Comparison of ENCODE assay signal across 16 cellular contexts in the genomic region with DNA sequence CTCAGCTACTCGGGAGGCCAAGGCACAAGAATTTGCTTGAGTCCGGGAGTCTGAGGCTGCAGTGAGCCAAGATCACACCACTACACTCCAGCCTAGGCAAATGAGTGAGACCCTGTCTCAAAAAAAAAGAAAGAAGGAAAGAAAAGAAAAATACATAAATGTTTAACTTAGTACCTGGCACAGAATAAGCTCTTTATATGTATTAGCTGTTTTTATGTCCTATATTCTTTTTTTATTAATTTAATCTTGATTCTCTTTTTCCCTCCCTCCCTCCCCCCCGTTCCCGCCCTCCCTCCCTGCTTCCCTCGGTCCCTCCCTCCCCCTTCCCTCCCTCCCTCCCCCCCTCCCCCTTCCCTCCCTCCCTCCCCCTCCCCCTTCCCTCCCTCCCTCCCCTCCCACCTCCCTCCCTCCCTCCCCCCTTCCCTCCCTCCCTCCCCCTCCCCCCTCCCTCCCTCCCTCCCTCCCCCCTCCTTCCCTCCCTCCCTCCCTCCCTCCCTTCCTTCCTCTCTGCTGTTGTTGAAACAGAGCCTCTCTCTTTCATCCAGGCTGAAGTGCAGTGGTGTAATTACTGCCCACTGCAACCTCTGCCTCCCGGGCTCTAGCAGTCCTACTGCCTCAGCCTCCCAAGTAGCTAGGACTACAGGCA.
A peak's percentile ranks its signal among the peaks of the same experiment; 100 is the strongest.
DNase-seq lines count a peak whose midpoint lies in the region; ATAC-seq and TF ChIP-seq lines count a peak whose summit lies in the region.
"Had no signal": no experiment of that assay in that cellular context is flagged by ENCODE, and none has a peak within 500 bp of the region (broad histone marks: within the 10 kb centered on the region; RNA-seq: fewer than 3 reads in every experiment).

No MANE protein-coding gene starts in this region.

- H3K27me3 ChIP-seq in BLaER1 treated with 17β-estradiol and CSF1 and Interleukin-3, amounts not matched to agents 10 nM and 100 nM, result no peaks in the 10 kb centered on the region; a peak in 1 of 22 replicates
- no peaks in the 10 kb centered on the region for H3K27me3 ChIP-seq in stomach

- TF ChIP-seq CTCF in activated CD8-positive, alpha-beta T cell treated with anti-CD3 and anti-CD28 coated beads for 36 hours (IDR thresholded peaks at IDR 0.05), result no peak
- TF ChIP-seq CTCF in stomach (IDR thresholded peaks at IDR 0.05), result no peak

- H3K36me3 ChIP-seq in BLaER1 treated with 17β-estradiol and CSF1 and Interleukin-3, amounts not matched to agents 10 nM and 100 nM, result peaks cover 0 to 39% (median 12%) of the 10 kb centered on the region in 11 experiments; a peak in 12 of 22 replicates
- no peaks in the 10 kb centered on the region for H3K36me3 ChIP-seq in stomach

- WGBS in stomach, 5 donors, result 64 to 99% (median 71%) methylated on average over 3 to 6 of the region's 6 CpGs

- ATAC-seq in activated CD8-positive, alpha-beta T cell treated with anti-CD3 and anti-CD28 coated beads for 36 hours, result no peak
- no peak for ATAC-seq in activated CD8-positive, alpha-beta T cell treated with anti-CD3 and anti-CD28 coated beads, Interleukin-2, amount 10 ng/mL, durations not matched to agents 7 days and 5 days

- peak overlapping the region; percentile 73 for H3K27ac Mint-ChIP-seq in activated CD8-positive, alpha-beta T cell treated with anti-CD3 and anti-CD28 coated beads for 36 hours
- no peak overlapping the region for H3K27ac Mint-ChIP-seq in activated CD8-positive, alpha-beta T cell treated with anti-CD3 and anti-CD28 coated beads, Interleukin-2, amount 10 ng/mL, durations not matched to agents 7 days and 5 days
- H3K27ac Mint-ChIP-seq in dendritic cell treated with granulocyte-macrophage colony-stimulating factor and Interleukin-4, amounts not matched to agents 40 ng/mL and 50 ng/mL, for 4 days, result peak overlapping the region; percentile 43
- H3K27ac Mint-ChIP-seq: CD4-positive, alpha-beta T cell; H9 had no signal

- no peak overlapping the region for H3K4me3 Mint-ChIP-seq in activated CD8-positive, alpha-beta T cell treated with anti-CD3 and anti-CD28 coated beads for 36 hours
- H3K4me3 Mint-ChIP-seq in activated CD8-positive, alpha-beta T cell treated with anti-CD3 and anti-CD28 coated beads, Interleukin-2, amount 10 ng/mL, durations not matched to agents 7 days and 5 days, result no peak overlapping the region
- H3K4me3 Mint-ChIP-seq in dendritic cell treated with granulocyte-macrophage colony-stimulating factor and Interleukin-4, amounts not matched to agents 40 ng/mL and 50 ng/mL, for 4 days, result no peak overlapping the region
- H3K4me3 Mint-ChIP-seq: CD4-positive, alpha-beta T cell; H9 had no signal

- peak overlapping the region in 9 of 11 experiments; percentile 1 to 93 (median 80); a peak in 15 of 22 replicates for H3K4me2 ChIP-seq in BLaER1 treated with 17β-estradiol and CSF1 and Interleukin-3, amounts not matched to agents 10 nM and 100 nM

- no peak for TF ChIP-seq EP300 in stomach (IDR thresholded peaks at IDR 0.05)

- CTCF ChIA-PET in activated CD8-positive, alpha-beta T cell treated with anti-CD3 and anti-CD28 coated beads for 36 hours (lab: Charles Lee), result no interaction called here
- CTCF ChIA-PET in activated CD8-positive, alpha-beta T cell treated with anti-CD3 and anti-CD28 coated beads, Interleukin-2, amount 10 ng/mL, durations not matched to agents 7 days and 5 days (lab: Charles Lee), result interaction anchor here (1.0 to 2.8 kb wide), 2 partner anchors 9 to 15 kb away, joined by 3 to 13 read pairs; no protein-coding TSS in a partner anchor

- POLR2A ChIA-PET in activated CD8-positive, alpha-beta T cell treated with anti-CD3 and anti-CD28 coated beads for 36 hours (lab: Charles Lee), result interaction anchor here (0.7 kb wide), 1 partner anchor 188 kb away, joined by 3 read pairs; no protein-coding TSS in a partner anchor
- POLR2A ChIA-PET in activated CD8-positive, alpha-beta T cell treated with anti-CD3 and anti-CD28 coated beads, Interleukin-2, amount 10 ng/mL, durations not matched to agents 7 days and 5 days (lab: Charles Lee), result no interaction called here

- peaks cover 0 to 17% (median 0%) of the 10 kb centered on the region in 11 experiments; a peak in 4 of 22 replicates for H3K9me3 ChIP-seq in BLaER1 treated with 17β-estradiol and CSF1 and Interleukin-3, amounts not matched to agents 10 nM and 100 nM (replicated peaks in 1 of 11)
- H3K9me3 ChIP-seq in stomach, result no peaks in the 10 kb centered on the region

- intact Hi-C loops in activated CD8-positive, alpha-beta T cell treated with anti-CD3 and anti-CD28 coated beads for 36 hours (cut with micrococcal nuclease), result no loop called here
- intact Hi-C loops in dendritic cell treated with granulocyte-macrophage colony-stimulating factor and Interleukin-4, amounts not matched to agents 40 ng/mL and 50 ng/mL, for 4 days (cut with micrococcal nuclease), result no loop called here
- intact Hi-C loops in stomach (cut with DNase I; ENCODE audit: low total_unique reads), result no loop called here

- no peaks in the 10 kb centered on the region for H3K27me3 Mint-ChIP-seq in activated CD8-positive, alpha-beta T cell treated with anti-CD3 and anti-CD28 coated beads for 36 hours
- no peaks in the 10 kb centered on the region for H3K27me3 Mint-ChIP-seq in activated CD8-positive, alpha-beta T cell treated with anti-CD3 and anti-CD28 coated beads, Interleukin-2, amount 10 ng/mL, durations not matched to agents 7 days and 5 days (ENCODE audit: low read depth)
- no peaks in the 10 kb centered on the region for H3K27me3 Mint-ChIP-seq in dendritic cell treated with granulocyte-macrophage colony-stimulating factor and Interleukin-4, amounts not matched to agents 40 ng/mL and 50 ng/mL, for 4 days
- H3K27me3 Mint-ChIP-seq: CD4-positive, alpha-beta T cell had no signal

- DNase-seq in activated CD8-positive, alpha-beta T cell treated with anti-CD3 and anti-CD28 coated beads for 36 hours, result no peak
- DNase-seq in activated CD8-positive, alpha-beta T cell treated with anti-CD3 and anti-CD28 coated beads, Interleukin-2, amount 10 ng/mL, durations not matched to agents 7 days and 5 days, result no peak
- DNase-seq in NCI-H69 (lab: John Stamatoyannopoulos, UW) (peak; percentile 70), stomach (no peak), DMS114 treated with DMSO at 0.1 percent for 48 hours (lab: John Stamatoyannopoulos, UW; ENCODE audit: unreplicated experiment) (no peak), COLO668 (lab: John Stamatoyannopoulos, UW; ENCODE audit: unreplicated experiment) (no peak)
- DNase-seq: CD4-positive, alpha-beta T cell; H9; MV-4-11; NCI-H1436 treated with DMSO at 0.1 percent for 48 hours; NCI-H2081; NCI-H345; NCI-H774; SHP77 had no signal

- no peaks in the 10 kb centered on the region for H4K20me1 ChIP-seq in BLaER1 treated with 17β-estradiol and CSF1 and Interleukin-3, amounts not matched to agents 10 nM and 100 nM

- peak overlapping the region in 10 of 11 experiments; percentile 27 to 98 (median 90); a peak in 18 of 22 replicates for H3K27ac ChIP-seq in BLaER1 treated with 17β-estradiol and CSF1 and Interleukin-3, amounts not matched to agents 10 nM and 100 nM
- H3K27ac ChIP-seq in stomach, result no peak overlapping the region

- peaks cover 2% of the 10 kb centered on the region for H3K9me3 Mint-ChIP-seq in activated CD8-positive, alpha-beta T cell treated with anti-CD3 and anti-CD28 coated beads for 36 hours
- no peaks in the 10 kb centered on the region for H3K9me3 Mint-ChIP-seq in activated CD8-positive, alpha-beta T cell treated with anti-CD3 and anti-CD28 coated beads, Interleukin-2, amount 10 ng/mL, durations not matched to agents 7 days and 5 days (ENCODE audit: insufficient read depth)
- H3K9me3 Mint-ChIP-seq in dendritic cell treated with granulocyte-macrophage colony-stimulating factor and Interleukin-4, amounts not matched to agents 40 ng/mL and 50 ng/mL, for 4 days, result no peaks in the 10 kb centered on the region
- H3K9me3 Mint-ChIP-seq: CD4-positive, alpha-beta T cell; H9 had no signal

- peaks cover 43 to 95% (median 72%) of the 10 kb centered on the region in 10 experiments for H3K4me1 ChIP-seq in BLaER1 treated with 17β-estradiol and CSF1 and Interleukin-3, amounts not matched to agents 10 nM and 100 nM
- peaks cover 0 to 21% (median 7%) of the 10 kb centered on the region in 4 donors for H3K4me1 ChIP-seq in stomach

- peak overlapping the region in 7 of 11 experiments; percentile 55 to 88 (median 79); a peak in 14 of 22 replicates for H3K9ac ChIP-seq in BLaER1 treated with 17β-estradiol and CSF1 and Interleukin-3, amounts not matched to agents 10 nM and 100 nM

- peaks cover 51% of the 10 kb centered on the region for H3K4me1 Mint-ChIP-seq in activated CD8-positive, alpha-beta T cell treated with anti-CD3 and anti-CD28 coated beads for 36 hours (ENCODE audit: low read depth)
- H3K4me1 Mint-ChIP-seq in activated CD8-positive, alpha-beta T cell treated with anti-CD3 and anti-CD28 coated beads, Interleukin-2, amount 10 ng/mL, durations not matched to agents 7 days and 5 days (ENCODE audit: low read depth), result peaks cover 22% of the 10 kb centered on the region
- H3K4me1 Mint-ChIP-seq in dendritic cell treated with granulocyte-macrophage colony-stimulating factor and Interleukin-4, amounts not matched to agents 40 ng/mL and 50 ng/mL, for 4 days (ENCODE audit: low read depth), result peaks cover 5% of the 10 kb centered on the region

- peaks cover 25% of the 10 kb centered on the region for H3K36me3 Mint-ChIP-seq in activated CD8-positive, alpha-beta T cell treated with anti-CD3 and anti-CD28 coated beads for 36 hours (ENCODE audit: low read depth)
- H3K36me3 Mint-ChIP-seq in activated CD8-positive, alpha-beta T cell treated with anti-CD3 and anti-CD28 coated beads, Interleukin-2, amount 10 ng/mL, durations not matched to agents 7 days and 5 days (ENCODE audit: low read depth), result peaks cover 20% of the 10 kb centered on the region
- peaks cover 24% of the 10 kb centered on the region for H3K36me3 Mint-ChIP-seq in dendritic cell treated with granulocyte-macrophage colony-stimulating factor and Interleukin-4, amounts not matched to agents 40 ng/mL and 50 ng/mL, for 4 days (ENCODE audit: low read depth)

- peak overlapping the region in 6 of 10 experiments; percentile 54 to 66 (median 59); a peak in 10 of 20 replicates for H3K4me3 ChIP-seq in BLaER1 treated with 17β-estradiol and CSF1 and Interleukin-3, amounts not matched to agents 10 nM and 100 nM
- no peak overlapping the region for H3K4me3 ChIP-seq in stomach

- TF ChIP-seq POLR2A in stomach (IDR thresholded peaks at IDR 0.05), result no peak

Comparison
In these comparisons a context has a peak if more than half of its experiments do, and no peak if none do; other contexts are left out.
1. H3K27ac ChIP-seq: peak in BLaER1 treated with 17β-estradiol and CSF1 and Interleukin-3, amounts not matched to agents 10 nM and 100 nM (10 of 11); none in stomach (0 of 5).
2. H3K4me3 ChIP-seq: peak in BLaER1 treated with 17β-estradiol and CSF1 and Interleukin-3, amounts not matched to agents 10 nM and 100 nM (6 of 10); none in stomach (0 of 4).